ENCODE assay signal across 17 cellular contexts in genomic region chr1:12466816-12467215, GRCh38.
"Had no signal": no experiment of that assay in that cellular context is flagged by ENCODE, and none has a peak within 500 bp of the region (broad histone marks: within the 10 kb centered on the region; RNA-seq: fewer than 3 reads in every experiment).

No MANE protein-coding gene starts in this region.

- H3K9me2 ChIP-seq: SK-N-SH had no signal

- DNase-seq: activated CD4-positive, alpha-beta T cell treated with anti-CD3 and anti-CD28 coated beads for 4 hours; activated naive CD8-positive, alpha-beta T cell treated with anti-CD3 and anti-CD28 coated beads, Interleukin-2, amount 10 ng/mL, durations not matched to agents 7 days and 5 days; body of pancreas; effector memory CD8-positive, alpha-beta T cell; left cardiac atrium; mesenchymal stem cell; naive thymus-derived CD4-positive, alpha-beta T cell; pancreas; right lobe of liver; SK-N-SH; stimulated activated CD4-positive, alpha-beta T cell treated with anti-CD3 and anti-CD28 coated beads, Interleukin-4, amount 100 ng/mL, for 4 hours; stimulated activated naive CD4-positive, alpha-beta T cell treated with Interleukin-2 at 50 U/mL for 16 hours had no signal

- H3K4me2 ChIP-seq: SK-N-SH, smooth muscle cell had no signal

- H3K36me3 ChIP-seq: pancreas, right lobe of liver had no signal

- H3K9ac ChIP-seq: SK-N-SH had no signal

- H3K27ac Mint-ChIP-seq: type B pancreatic cell, WTC11 had no signal

- ATAC-seq: body of pancreas; effector memory CD8-positive, alpha-beta T cell; left cardiac atrium; naive thymus-derived CD4-positive, alpha-beta T cell; pancreas; right lobe of liver; WTC11 had no signal

- H3K9me3 ChIP-seq: body of pancreas, neutrophil, pancreas, right lobe of liver, SK-N-SH, suprapubic skin had no signal

- H3K27me3 Mint-ChIP-seq: activated naive CD8-positive, alpha-beta T cell treated with anti-CD3 and anti-CD28 coated beads, Interleukin-2, amount 10 ng/mL, durations not matched to agents 7 days and 5 days; effector memory CD8-positive, alpha-beta T cell; naive thymus-derived CD4-positive, alpha-beta T cell; type B pancreatic cell had no signal

- H3K9me3 Mint-ChIP-seq: activated naive CD8-positive, alpha-beta T cell treated with anti-CD3 and anti-CD28 coated beads, Interleukin-2, amount 10 ng/mL, durations not matched to agents 7 days and 5 days; effector memory CD8-positive, alpha-beta T cell; type B pancreatic cell; WTC11 had no signal

- H3K4me3 ChIP-seq: body of pancreas, pancreas, right lobe of liver, smooth muscle cell, suprapubic skin had no signal

- H3K27ac ChIP-seq: body of pancreas, neutrophil, right lobe of liver, suprapubic skin had no signal

- H3K27me3 ChIP-seq: body of pancreas, neutrophil, pancreas, right lobe of liver, suprapubic skin had no signal

- H3K36me3 Mint-ChIP-seq: WTC11 had no signal

- H3K4me3 Mint-ChIP-seq: effector memory CD8-positive, alpha-beta T cell; type B pancreatic cell; WTC11 had no signal
